19 cellular contexts compared by ENCODE assay signal in the genomic region with DNA sequence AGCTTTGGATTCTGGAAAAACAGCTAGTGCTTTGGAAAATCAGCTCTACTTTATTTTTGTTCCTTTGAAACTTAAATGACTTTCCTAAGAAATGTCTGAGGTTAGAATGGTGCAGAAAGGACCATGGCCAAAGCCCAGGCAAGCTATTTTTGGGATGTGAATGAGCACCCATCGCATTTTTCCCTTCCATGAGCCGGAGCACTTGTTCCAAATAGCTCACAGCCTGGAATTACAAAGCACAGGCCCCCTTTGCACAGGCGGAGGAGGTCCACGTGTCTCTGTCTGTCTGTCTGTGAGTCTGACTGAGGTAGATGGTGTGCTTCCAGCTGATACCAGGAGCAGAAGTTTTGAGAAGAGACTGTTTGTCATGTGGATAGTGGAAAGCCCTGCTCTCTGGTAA. TPM values are rescaled to one million over a fixed set of nuclear protein-coding genes. Genes with fewer than 3 reads are reported as not detected.
A peak's percentile ranks its signal among the peaks of the same experiment; 100 is the strongest.
DNase-seq lines count a peak whose midpoint lies in the region; ATAC-seq and TF ChIP-seq lines count a peak whose summit lies in the region.
"Had no signal": no experiment of that assay in that cellular context is flagged by ENCODE, and none has a peak within 500 bp of the region (broad histone marks: within the 10 kb centered on the region; RNA-seq: fewer than 3 reads in every experiment).

No MANE protein-coding gene starts in this region.

- H3K14ac ChIP-seq in neuronal stem cell (ENCODE audit: low read length) = no peak overlapping the region

- no peak overlapping the region for H2BK5ac ChIP-seq in neuronal stem cell (ENCODE audit: low read length)

- H3K18ac ChIP-seq in neuronal stem cell (ENCODE audit: low read length) = no peak overlapping the region

- H3K79me1 ChIP-seq in neuronal stem cell (ENCODE audit: low read depth, low read length) = no peaks in the 10 kb centered on the region

- H3K23ac ChIP-seq in neuronal stem cell (ENCODE audit: low read depth, low read length, poor library complexity) = no peak overlapping the region

- no peak for TF ChIP-seq EP300 in SK-N-SH (IDR thresholded peaks at IDR 0.05; ENCODE audit: borderline replicate concordance in 1 of 2, low read depth in 1 of 2, low read length in 1 of 2)

- H2AK5ac ChIP-seq in neuronal stem cell (ENCODE audit: low read depth, low read length) = no peak overlapping the region

- no peaks in the 10 kb centered on the region for H3K27me3 ChIP-seq in SK-N-SH (ENCODE audit: insufficient read depth)
- H3K27me3 ChIP-seq in fibroblast of lung (ENCODE audit: control insufficient read depth, insufficient read depth, low read length) = no peaks in the 10 kb centered on the region
- H3K27me3 ChIP-seq in upper lobe of right lung = no peaks in the 10 kb centered on the region
- no peaks in the 10 kb centered on the region for H3K27me3 ChIP-seq in neuronal stem cell (ENCODE audit: control insufficient read depth in 3 of 3, insufficient read depth in 3 of 3, low read depth in 1 of 3, low read length in 3 of 3)
- H3K27me3 ChIP-seq: MG63 had no signal

- H4K8ac ChIP-seq in neuronal stem cell (ENCODE audit: low read depth, low read length) = no peak overlapping the region

- no peak overlapping the region for H2AFZ ChIP-seq in SK-N-SH (ENCODE audit: low read depth)
- no peak overlapping the region for H2AFZ ChIP-seq in fibroblast of lung (ENCODE audit: low read length)
- H2AFZ ChIP-seq in neuronal stem cell (ENCODE audit: low read length) = no peak overlapping the region

- WGBS in SK-N-SH (ENCODE audit: low lambda C conversion rate) = 90% methylated on average over 3 of the region's 4 CpGs
- WGBS in neuronal stem cell (ENCODE audit: extremely low coverage in 2 of 2, insufficient read length in 2 of 2, insufficient replicate concordance in 1 of 2), 2 donors = no CpG with 5 or more reads among the region's 4 CpGs

- H3K4me2 ChIP-seq in SK-N-SH = peak overlapping the region; percentile 60; the same call in 1 of the 2 replicates
- H3K4me2 ChIP-seq in fibroblast of lung (ENCODE audit: extremely low read depth, insufficient read depth, low read length) = no peak overlapping the region
- H3K4me2 ChIP-seq in neuronal stem cell (ENCODE audit: insufficient read depth, low read length, poor library complexity, severe bottlenecking) = no peak overlapping the region

- no peak overlapping the region for H2BK120ac ChIP-seq in neuronal stem cell (ENCODE audit: low read depth, low read length)

- H3K4ac ChIP-seq in neuronal stem cell (ENCODE audit: low read length) = no peak overlapping the region

- no peak for TF ChIP-seq CTCF in SK-N-SH (IDR thresholded peaks at IDR 0.05)
- TF ChIP-seq CTCF in fibroblast of lung (conservative IDR thresholded peaks at IDR 0.05 in 1 of 2, IDR thresholded peaks at IDR 0.05 in 1 of 2; ENCODE audit: low read depth in 1 of 2, low read length in 2 of 2) = no peak
- no peak for TF ChIP-seq CTCF in nephron (IDR thresholded peaks at IDR 0.05; ENCODE audit: unreplicated experiment in 3 of 3)
- no peak for TF ChIP-seq CTCF in upper lobe of right lung (IDR thresholded peaks at IDR 0.05)

- H4K91ac ChIP-seq in neuronal stem cell (ENCODE audit: low read depth, low read length, poor library complexity) = no peak overlapping the region

- POLR2A ChIA-PET in SK-N-SH (lab: Yijun Ruan, JAX) = no interaction called here

- no peak overlapping the region for H2BK12ac ChIP-seq in neuronal stem cell (ENCODE audit: low read length)

- H3K4me1 ChIP-seq in SK-N-SH (ENCODE audit: control insufficient read depth in 1 of 2, insufficient read depth in 2 of 2, low read depth in 1 of 2, low read length in 1 of 2) (peaks cover 2 to 80% of the 10 kb centered on the region in 2 experiments; a peak in 3 of 4 replicates), fibroblast of lung (ENCODE audit: control insufficient read depth, extremely low read depth, insufficient read depth, low read length) (peaks cover 60% of the 10 kb centered on the region), upper lobe of right lung (peaks cover 56% of the 10 kb centered on the region), neuronal stem cell (ENCODE audit: control insufficient read depth in 2 of 2, insufficient read depth in 1 of 2, low read depth in 1 of 2, low read length in 2 of 2) (peaks cover 0 to 3% of the 10 kb centered on the region in 2 donors)

- DNase-seq in SK-N-SH (no peak), fibroblast of lung (ENCODE audit: low read depth in 2 of 2) (no peak), upper lobe of right lung (peak; percentile 12), NCI-H1417 treated with DMSO at 0.1 percent for 48 hours (lab: John Stamatoyannopoulos, UW) (no peak), neuronal stem cell (ENCODE audit: low spot score) (no peak)
- DNase-seq: activated CD4-positive, alpha-beta T cell treated with anti-CD3 and anti-CD28 coated beads for 48 hours; activated gamma-delta T cell treated with Interleukin-2 at 50 U/mL for 16 hours; GDM1; MG63; NCI-H2171; SW 1271 had no signal

- no peak for TF ChIP-seq RAD21 in SK-N-SH (IDR thresholded peaks at IDR 0.05; ENCODE audit: low read length)

- H3K79me2 ChIP-seq in SK-N-SH (ENCODE audit: insufficient read depth) (peaks cover 85% of the 10 kb centered on the region), fibroblast of lung (ENCODE audit: control insufficient read depth, insufficient read depth, low read length) (peaks cover 29% of the 10 kb centered on the region)

- peaks cover 11 to 21% of the 10 kb centered on the region in 2 experiments for H3K36me3 ChIP-seq in SK-N-SH (replicated peaks in 1 of 2; ENCODE audit: control insufficient read depth in 1 of 2, insufficient read depth in 2 of 2, low read length in 1 of 2)
- peaks cover 13% of the 10 kb centered on the region for H3K36me3 ChIP-seq in fibroblast of lung (ENCODE audit: control insufficient read depth, insufficient read depth, low read length)
- peaks cover 20% of the 10 kb centered on the region for H3K36me3 ChIP-seq in upper lobe of right lung
- H3K36me3 ChIP-seq in neuronal stem cell (replicated peaks in 1 of 2; ENCODE audit: control insufficient read depth in 2 of 2, insufficient read depth in 2 of 2, low read length in 2 of 2) = no peaks in the 10 kb centered on the region

- no peaks in the 10 kb centered on the region for H3K9me3 ChIP-seq in SK-N-SH
- no peaks in the 10 kb centered on the region for H3K9me3 ChIP-seq in fibroblast of lung (ENCODE audit: control insufficient read depth, insufficient read depth, low read depth, low read length)
- H3K9me3 ChIP-seq in upper lobe of right lung = no peaks in the 10 kb centered on the region
- H3K9me3 ChIP-seq in neuronal stem cell (replicated peaks in 1 of 2; ENCODE audit: control insufficient read depth in 2 of 2, insufficient read depth in 1 of 2, low read depth in 1 of 2, low read length in 2 of 2) = no peaks in the 10 kb centered on the region
- H3K9me3 ChIP-seq: MG63 had no signal

- peaks cover 2% of the 10 kb centered on the region for H3K27me3 Mint-ChIP-seq in nephron (ENCODE audit: low read depth)
- H3K27me3 Mint-ChIP-seq: central memory CD8-positive, alpha-beta T cell; stimulated activated naive CD8-positive, alpha-beta T cell treated with anti-CD3 and anti-CD28 coated beads, Interleukin-15, Interleukin-2, amounts not matched to agents 100 ng/mL and 50 ng/mL, for 24 hours had no signal

- peak overlapping the region; percentile 77 for H3K9ac ChIP-seq in SK-N-SH
- no peak overlapping the region for H3K9ac ChIP-seq in fibroblast of lung (ENCODE audit: insufficient read depth, low read length)
- H3K9ac ChIP-seq in neuronal stem cell (ENCODE audit: low read depth, low read length, poor library complexity) = no peak overlapping the region

- H3K9me2 ChIP-seq in SK-N-SH = no peaks in the 10 kb centered on the region

- CTCF ChIA-PET in SK-N-SH (lab: Yijun Ruan, JAX) = no interaction called here

- H3F3A ChIP-seq in SK-N-SH (replicated peaks; ENCODE audit: insufficient read depth) = peaks cover 87% of the 10 kb centered on the region

- H3K36me3 Mint-ChIP-seq in nephron (ENCODE audit: low read depth) = no peaks in the 10 kb centered on the region
- H3K36me3 Mint-ChIP-seq: mesothelial cell of epicardium had no signal

- ATAC-seq in SK-N-SH treated with all-trans-retinoic acid at 6 μM for 48 hours (no peak), upper lobe of right lung (no peak), GM21619 (IDR thresholded peaks at IDR 0.05; ENCODE audit: unreplicated experiment) (no peak)
- ATAC-seq: esophagus mucosa had no signal

- H3K27ac ChIP-seq in SK-N-SH (ENCODE audit: low read depth in 2 of 2, low read length in 1 of 2) = peak overlapping the region in 1 of 2 experiments; percentile 99; a peak in 2 of 4 replicates
- H3K27ac ChIP-seq in fibroblast of lung (ENCODE audit: insufficient read depth, low read length) = peak overlapping the region; percentile 88
- H3K27ac ChIP-seq in upper lobe of right lung = peak overlapping the region; percentile 80
- H3K27ac ChIP-seq in neuronal stem cell (replicated peaks; ENCODE audit: low read length) = no peak overlapping the region
- H3K27ac ChIP-seq: 22Rv1 had no signal

- peak overlapping the region in 2 of 3 experiments; percentile 32 to 76 for H3K27ac Mint-ChIP-seq in nephron
- H3K27ac Mint-ChIP-seq: mesothelial cell of epicardium had no signal

- intact Hi-C loops in upper lobe of right lung (cut with DNase I) = no loop called here

- H3K4me3 Mint-ChIP-seq in nephron = no peak overlapping the region
- H3K4me3 Mint-ChIP-seq: central memory CD8-positive, alpha-beta T cell; mesothelial cell of epicardium; stimulated activated naive CD8-positive, alpha-beta T cell treated with anti-CD3 and anti-CD28 coated beads, Interleukin-15, Interleukin-2, amounts not matched to agents 100 ng/mL and 50 ng/mL, for 24 hours had no signal

- H4K20me1 ChIP-seq in SK-N-SH (ENCODE audit: insufficient read depth) (no peaks in the 10 kb centered on the region), fibroblast of lung (ENCODE audit: control insufficient read depth, extremely low read depth, insufficient read depth, low read length) (no peaks in the 10 kb centered on the region)

- no peak overlapping the region for H2BK15ac ChIP-seq in neuronal stem cell (ENCODE audit: low read length)

- H3K4me1 Mint-ChIP-seq in nephron = peaks cover 33% of the 10 kb centered on the region

- H3K9me3 Mint-ChIP-seq in nephron = no peaks in the 10 kb centered on the region
- H3K9me3 Mint-ChIP-seq: central memory CD8-positive, alpha-beta T cell; mesothelial cell of epicardium; stimulated activated naive CD8-positive, alpha-beta T cell treated with anti-CD3 and anti-CD28 coated beads, Interleukin-15, Interleukin-2, amounts not matched to agents 100 ng/mL and 50 ng/mL, for 24 hours had no signal

- no peak overlapping the region for H3K4me3 ChIP-seq in SK-N-SH (ENCODE audit: low read depth in 2 of 2, low read length in 1 of 2)
- H3K4me3 ChIP-seq in fibroblast of lung (replicated peaks in 1 of 4; ENCODE audit: control extremely low read depth in 1 of 4, insufficient read depth in 1 of 4, low read depth in 3 of 4, low read length in 4 of 4) = no peak overlapping the region
- no peak overlapping the region for H3K4me3 ChIP-seq in upper lobe of right lung
- no peak overlapping the region for H3K4me3 ChIP-seq in neuronal stem cell (ENCODE audit: low read length in 2 of 2)
- H3K4me3 ChIP-seq: MG63 had no signal

RNA-seq across cellular contexts. Expression of a gene that starts 50.7 kb away (rescaled TPM):
- polyA plus RNA-seq in SK-N-SH (2012; rRNA removed) (54.6 and 67.9 TPM in 2 replicates), fibroblast of lung (78.5 and 120 TPM in 2 replicates)
- 38.0 and 41.1 TPM in 2 replicates for polyA plus RNA-seq in SK-N-SH (2012; cell fraction: cytosol; rRNA removed)
- 76.3 and 84.6 TPM in 2 replicates for polyA plus RNA-seq in SK-N-SH (2012; cell fraction: nucleus; rRNA removed)
- total RNA-seq in fibroblast of lung (88.6 and 275 TPM in 2 replicates), upper lobe of right lung (197 TPM)
- polyA plus RNA-seq in fibroblast of lung (2012) = 125 and 167 TPM in 2 replicates
- 234 and 390 TPM in 2 replicates for polyA minus RNA-seq in fibroblast of lung (ENCODE audit: low replicate concordance)
- 0.36 TPM for polyA plus RNA-seq in neuronal stem cell (2013, experiment 1 of 2)
- polyA plus RNA-seq in neuronal stem cell (2013, experiment 2 of 2) = 0.26 TPM
